Comparison of ENCODE assay signal across 8 cellular contexts in genomic region chr2:105338020-105338385, GRCh38. TPM values are rescaled to one million over a fixed set of nuclear protein-coding genes. Genes with fewer than 3 reads are reported as not detected.
DNase-seq lines count a peak whose midpoint lies in the region; ATAC-seq and TF ChIP-seq lines count a peak whose summit lies in the region.

No MANE protein-coding gene starts in this region.

- peak overlapping the region; percentile 96 to 99 (median 97) for H3K4me3 Mint-ChIP-seq in brain

- peaks cover 13% of the 10 kb centered on the region for H3K27me3 Mint-ChIP-seq in brain

- DNase-seq in mesendoderm: no peak
- no peak for DNase-seq in SW 1271 (lab: John Stamatoyannopoulos, UW)
- DNase-seq in effector CD8-positive, alpha-beta T cell (lab: John Stamatoyannopoulos, UW): no peak

- no peak overlapping the region for H2BK5ac ChIP-seq in mesendoderm (ENCODE audit: low read length)

- H3K23ac ChIP-seq in mesendoderm (ENCODE audit: low read length): no peak overlapping the region

- no peak overlapping the region for H2BK120ac ChIP-seq in mesendoderm (ENCODE audit: low read depth, low read length)

- H3K36me3 ChIP-seq in mesendoderm (ENCODE audit: control insufficient read depth, insufficient read depth, low read length): peaks cover 5% of the 10 kb centered on the region

- H3K36me3 Mint-ChIP-seq in brain: peaks cover 24% of the 10 kb centered on the region

- ATAC-seq in GM19023 (IDR thresholded peaks at IDR 0.05; ENCODE audit: unreplicated experiment) (peak; percentile 10), HG03520 (IDR thresholded peaks at IDR 0.05; ENCODE audit: unreplicated experiment) (peak; percentile 4), HG03095 (IDR thresholded peaks at IDR 0.05; ENCODE audit: unreplicated experiment) (no peak)

- H3K4me1 ChIP-seq in mesendoderm (ENCODE audit: control insufficient read depth, low read depth, low read length): peaks cover 2% of the 10 kb centered on the region

- H2BK15ac ChIP-seq in mesendoderm (replicated peaks; ENCODE audit: low read depth): no peak overlapping the region

- H4K8ac ChIP-seq in mesendoderm (ENCODE audit: low read depth, low read length): no peak overlapping the region

- peak overlapping the region; percentile 99 for H3K4me2 ChIP-seq in mesendoderm (ENCODE audit: low read length)

- H3K9me3 Mint-ChIP-seq in brain: peaks cover 0 to 3% (median 0%) of the 10 kb centered on the region in 5 experiments

- no CpG with 5 or more reads among the region's 5 CpGs for WGBS in mesendoderm (ENCODE audit: extremely low coverage, insufficient coverage, low lambda C conversion rate)

- H3K79me2 ChIP-seq in mesendoderm (ENCODE audit: control insufficient read depth, insufficient read depth, low read length): peaks cover 22% of the 10 kb centered on the region

- H3K56ac ChIP-seq in mesendoderm (ENCODE audit: low read length): peak overlapping the region; percentile 92

- no peak overlapping the region for H4K5ac ChIP-seq in mesendoderm (ENCODE audit: low read length)

- no peak overlapping the region for H3K4ac ChIP-seq in mesendoderm (ENCODE audit: low read depth, low read length)

- H3K27me3 ChIP-seq in mesendoderm (ENCODE audit: insufficient read depth, low read length, poor library complexity): no peaks in the 10 kb centered on the region

- TF ChIP-seq CTCF in 22Rv1 (IDR thresholded peaks at IDR 0.05): no peak
- TF ChIP-seq CTCF in brain (conservative IDR thresholded peaks at IDR 0.05): no peak

- peaks cover 15% of the 10 kb centered on the region for H3K79me1 ChIP-seq in mesendoderm (ENCODE audit: low read length)

- peaks cover 48% of the 10 kb centered on the region for H3K4me1 Mint-ChIP-seq in brain

- peak overlapping the region; percentile 94 for H3K4me3 ChIP-seq in mesendoderm (ENCODE audit: low read length)

- H3K27ac ChIP-seq in 22Rv1: peak overlapping the region; percentile 89
- no peak overlapping the region for H3K27ac ChIP-seq in mesendoderm (ENCODE audit: low read depth, low read length)

- no peak overlapping the region for H3K18ac ChIP-seq in mesendoderm (ENCODE audit: low read length)

- H3K27ac Mint-ChIP-seq in brain: peak overlapping the region; percentile 93 to 100 (median 100)

- no peak overlapping the region for H2AK5ac ChIP-seq in mesendoderm (ENCODE audit: low read length)

- H3K9ac ChIP-seq in mesendoderm (ENCODE audit: low read length): peak overlapping the region; percentile 90

RNA-seq across cellular contexts. Expression of gene C2orf49, which starts 0.7 kb away (rescaled TPM):
- 12.0 TPM for polyA plus RNA-seq in brain (ENCODE audit: insufficient read depth, low read depth, low replicate concordance)
- polyA plus RNA-seq in mesendoderm (2013, experiment 1 of 2): 16.4 TPM
- 15.7 TPM for polyA plus RNA-seq in mesendoderm (2013, experiment 2 of 2)

RNA-seq across cellular contexts. Expression of gene TGFBRAP1, which starts 8.5 kb away (rescaled TPM):
- polyA plus RNA-seq in brain (ENCODE audit: insufficient read depth, low read depth, low replicate concordance): 11.7 TPM
- polyA plus RNA-seq in mesendoderm (2013, experiment 1 of 2): 11.9 TPM
- polyA plus RNA-seq in mesendoderm (2013, experiment 2 of 2): 12.3 TPM
